ENCODE assay signal across 15 cellular contexts in the genomic region with DNA sequence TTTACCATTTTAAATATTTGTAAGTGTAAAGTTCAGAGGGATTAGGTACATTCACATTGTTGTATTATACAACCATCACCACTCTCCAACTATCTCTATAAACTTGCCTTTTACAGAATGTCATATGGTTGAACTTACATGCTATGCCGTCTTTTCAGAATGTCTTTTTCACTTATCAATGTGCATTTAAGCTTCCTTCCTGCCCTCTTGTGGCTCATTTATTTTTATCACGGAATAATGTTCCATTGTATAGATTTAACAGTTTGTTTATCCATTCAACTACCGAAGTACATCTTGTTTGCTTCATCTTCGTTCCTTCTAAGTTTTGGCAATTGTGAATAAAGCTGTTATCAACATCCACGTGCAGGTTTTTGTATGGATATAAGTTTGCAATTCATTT.
DNase-seq lines count a peak whose midpoint lies in the region; ATAC-seq and TF ChIP-seq lines count a peak whose summit lies in the region.
"Had no signal": no experiment of that assay in that cellular context is flagged by ENCODE, and none has a peak within 500 bp of the region (broad histone marks: within the 10 kb centered on the region; RNA-seq: fewer than 3 reads in every experiment).

No MANE protein-coding gene starts in this region.

- no peaks in the 10 kb centered on the region for H3K9me3 ChIP-seq in body of pancreas
- H3K9me3 ChIP-seq: mucosa of descending colon had no signal

- no peak overlapping the region for H3K27ac ChIP-seq in body of pancreas
- H3K27ac ChIP-seq: KMS-11 had no signal

- no peaks in the 10 kb centered on the region for H3K27me3 ChIP-seq in body of pancreas

- ATAC-seq in body of pancreas (no peak), HG03521 (IDR thresholded peaks at IDR 0.05; ENCODE audit: unreplicated experiment) (no peak), HG02938 (IDR thresholded peaks at IDR 0.05; ENCODE audit: unreplicated experiment) (no peak)
- ATAC-seq: mucosa of descending colon; stimulated activated effector memory CD8-positive, alpha-beta T cell treated with anti-CD3 and anti-CD28 coated beads, Interleukin-12 subunit alpha, Interleukin-12 subunit beta, amount 100 ng/mL, for 72 hours had no signal

- 17 to 22% methylated on average over 5 of the region's 5 CpGs for WGBS in body of pancreas, 2 donors

- peak; percentile 2 for DNase-seq in COLO829 (ENCODE audit: low spot score)
- DNase-seq in LNCaP clone FGC (ENCODE audit: low read depth), result peak; percentile 13
- no peak for DNase-seq in body of pancreas
- DNase-seq in midbrain (lab: John Stamatoyannopoulos, UW), result peak; percentile 9
- no peak for DNase-seq in anterior cingulate cortex (lab: John Stamatoyannopoulos, UW)
- DNase-seq: CD4-positive, alpha-beta T cell; mucosa of descending colon; NCI-H146; NCI-H510A treated with DMSO at 0.1 percent for 48 hours; occipital lobe; T-helper 2 cell had no signal

- H3K4me3 ChIP-seq in LNCaP clone FGC (ENCODE audit: low read depth, low read length), result no peak overlapping the region
- no peak overlapping the region for H3K4me3 ChIP-seq in body of pancreas
- H3K4me3 ChIP-seq: mucosa of descending colon had no signal

- H3K4me1 ChIP-seq in body of pancreas, result no peaks in the 10 kb centered on the region

- intact Hi-C loops in body of pancreas (cut with DNase I), result no loop called here

- TF ChIP-seq POLR2A in body of pancreas (IDR thresholded peaks at IDR 0.05), result no peak

- TF ChIP-seq CTCF in LNCaP clone FGC (IDR thresholded peaks at IDR 0.05; ENCODE audit: control insufficient read depth, extremely low read depth, insufficient read depth), result peak; percentile 45
- peak in 4 of 7 experiments; percentile 7 to 23 (median 20) for TF ChIP-seq CTCF in body of pancreas (IDR thresholded peaks at IDR 0.05)

- no peaks in the 10 kb centered on the region for H3K36me3 ChIP-seq in body of pancreas (replicated peaks in 1 of 2; ENCODE audit: insufficient read depth in 1 of 2, low read depth in 2 of 2)

Comparison
In these comparisons a context has a peak if more than half of its experiments do, and no peak if none do; other contexts are left out.
1. DNase-seq: peak in COLO829 (single experiment), LNCaP clone FGC (single experiment) and midbrain (single experiment); none in body of pancreas (0 of 4) and anterior cingulate cortex (0 of 58).